ENCODE assay signal across 20 cellular contexts in the genomic region with DNA sequence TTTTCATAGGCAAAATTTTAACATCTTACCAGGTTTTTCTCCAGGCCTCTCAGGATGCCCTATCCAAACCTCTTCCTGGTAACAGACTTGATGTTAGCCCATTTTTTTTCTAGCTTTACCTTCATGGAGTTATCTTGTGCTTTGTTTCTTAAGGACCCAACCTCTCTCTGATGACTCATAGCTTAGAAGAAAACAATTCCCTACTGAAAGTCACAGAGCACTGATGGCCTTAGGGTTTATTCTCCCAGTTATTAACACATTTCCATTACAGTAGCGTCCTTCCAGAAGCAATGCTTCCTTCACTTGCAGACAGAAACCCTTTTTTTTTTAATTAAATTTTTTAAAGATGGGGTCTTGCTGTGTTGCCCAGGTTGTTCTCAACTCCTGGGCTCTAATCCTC.
"Had no signal": no experiment of that assay in that cellular context is flagged by ENCODE, and none has a peak within 500 bp of the region (broad histone marks: within the 10 kb centered on the region; RNA-seq: fewer than 3 reads in every experiment).

No MANE protein-coding gene starts in this region.

- H3K9me3 ChIP-seq: gastrocnemius medialis, left lung, prostate gland, thoracic aorta, upper lobe of left lung had no signal

- DNase-seq: activated B cell treated with CpG ODN at 0.5 μM for 24 hours; activated CD4-positive, alpha-beta memory T cell treated with anti-CD3 and anti-CD28 coated beads, Interleukin-2, amount 10 ng/mL, durations not matched to agents 7 days and 5 days; activated CD4-positive, alpha-beta T cell treated with anti-CD3 and anti-CD28 coated beads for 48 hours; activated CD8-positive, alpha-beta memory T cell treated with anti-CD3 and anti-CD28 coated beads, Interleukin-2, amount 10 ng/mL, durations not matched to agents 7 days and 5 days; activated naive CD4-positive, alpha-beta T cell; activated naive CD8-positive, alpha-beta T cell treated with anti-CD3 and anti-CD28 coated beads for 36 hours; amniotic stem cell; effector memory CD8-positive, alpha-beta T cell; gastrocnemius medialis; head of caudate nucleus; kidney; left lung; right cardiac atrium; T-helper 1 cell; T-helper 9 cell; upper lobe of left lung had no signal

- H3K9me3 Mint-ChIP-seq: activated B cell treated with CpG ODN at 0.5 μM for 24 hours; activated CD4-positive, alpha-beta memory T cell treated with anti-CD3 and anti-CD28 coated beads, Interleukin-2, amount 10 ng/mL, durations not matched to agents 7 days and 5 days; activated naive CD8-positive, alpha-beta T cell treated with anti-CD3 and anti-CD28 coated beads for 36 hours; effector memory CD8-positive, alpha-beta T cell had no signal

- H3K4me3 ChIP-seq: gastrocnemius medialis, left lung, prostate gland, skin epidermis, thoracic aorta, upper lobe of left lung had no signal

- H3K4me3 Mint-ChIP-seq: activated B cell treated with CpG ODN at 0.5 μM for 24 hours; activated CD4-positive, alpha-beta memory T cell treated with anti-CD3 and anti-CD28 coated beads, Interleukin-2, amount 10 ng/mL, durations not matched to agents 7 days and 5 days; activated CD8-positive, alpha-beta memory T cell treated with anti-CD3 and anti-CD28 coated beads, Interleukin-2, amount 10 ng/mL, durations not matched to agents 7 days and 5 days; activated naive CD8-positive, alpha-beta T cell treated with anti-CD3 and anti-CD28 coated beads for 36 hours; effector memory CD8-positive, alpha-beta T cell had no signal

- H3K4me1 ChIP-seq: gastrocnemius medialis, left lung, prostate gland had no signal

- H3K27ac Mint-ChIP-seq: activated B cell treated with CpG ODN at 0.5 μM for 24 hours; activated CD4-positive, alpha-beta memory T cell treated with anti-CD3 and anti-CD28 coated beads, Interleukin-2, amount 10 ng/mL, durations not matched to agents 7 days and 5 days; activated CD8-positive, alpha-beta memory T cell treated with anti-CD3 and anti-CD28 coated beads, Interleukin-2, amount 10 ng/mL, durations not matched to agents 7 days and 5 days; activated naive CD8-positive, alpha-beta T cell treated with anti-CD3 and anti-CD28 coated beads for 36 hours; effector memory CD8-positive, alpha-beta T cell had no signal

- H3K36me3 Mint-ChIP-seq: activated CD8-positive, alpha-beta memory T cell treated with anti-CD3 and anti-CD28 coated beads, Interleukin-2, amount 10 ng/mL, durations not matched to agents 7 days and 5 days; activated naive CD8-positive, alpha-beta T cell treated with anti-CD3 and anti-CD28 coated beads for 36 hours had no signal

- H3K36me3 ChIP-seq: gastrocnemius medialis, left lung, prostate gland, thoracic aorta, upper lobe of left lung had no signal

- H3K4me1 Mint-ChIP-seq: activated B cell treated with CpG ODN at 0.5 μM for 24 hours; activated CD4-positive, alpha-beta memory T cell treated with anti-CD3 and anti-CD28 coated beads, Interleukin-2, amount 10 ng/mL, durations not matched to agents 7 days and 5 days; activated CD8-positive, alpha-beta memory T cell treated with anti-CD3 and anti-CD28 coated beads, Interleukin-2, amount 10 ng/mL, durations not matched to agents 7 days and 5 days; activated naive CD8-positive, alpha-beta T cell treated with anti-CD3 and anti-CD28 coated beads for 36 hours had no signal

- ATAC-seq: activated CD8-positive, alpha-beta memory T cell treated with anti-CD3 and anti-CD28 coated beads, Interleukin-2, amount 10 ng/mL, durations not matched to agents 7 days and 5 days; effector memory CD8-positive, alpha-beta T cell; gastrocnemius medialis; left lung; right cardiac atrium had no signal

- H3K27me3 ChIP-seq: gastrocnemius medialis, left lung, upper lobe of left lung had no signal

- H3K27ac ChIP-seq: epithelial cell of prostate, gastrocnemius medialis, left lung, prostate gland, skin epidermis, thoracic aorta, upper lobe of left lung had no signal
